In genomic region chr2:226030369-226031077, GRCh38 we compare ENCODE assay signal across 8 cellular contexts.
DNase-seq lines count a peak whose midpoint lies in the region; ATAC-seq and TF ChIP-seq lines count a peak whose summit lies in the region.

No MANE protein-coding gene starts in this region.

- no peak overlapping the region for H3K4ac ChIP-seq in trophoblast cell (ENCODE audit: low read depth, low read length)

- H3K18ac ChIP-seq in trophoblast cell (ENCODE audit: low read length): no peak overlapping the region

- no peak overlapping the region for H4K91ac ChIP-seq in trophoblast cell (ENCODE audit: low read depth, low read length)

- ATAC-seq in activated T-cell treated with anti-CD3 and anti-CD28 coated beads, Interleukin-2, amount 50 U/mL, for 4 hours: no peak
- ATAC-seq in GM21825 (IDR thresholded peaks at IDR 0.05; ENCODE audit: unreplicated experiment) (no peak), GM18861 (IDR thresholded peaks at IDR 0.05; ENCODE audit: unreplicated experiment) (no peak)

- no peaks in the 10 kb centered on the region for H3K9me3 Mint-ChIP-seq in activated T-cell treated with anti-CD3 and anti-CD28 coated beads, Interleukin-2, amount 50 U/mL, for 4 hours

- H3K14ac ChIP-seq in trophoblast cell (ENCODE audit: low read length): no peak overlapping the region

- H3K27ac ChIP-seq in trophoblast cell (ENCODE audit: low read depth, low read length): peak overlapping the region; percentile 29

- H3K9me3 ChIP-seq in trophoblast cell (ENCODE audit: insufficient read depth, low read depth, low read length): no peaks in the 10 kb centered on the region

- H3K79me1 ChIP-seq in trophoblast cell (ENCODE audit: low read length): no peaks in the 10 kb centered on the region

- no peaks in the 10 kb centered on the region for H3K4me1 ChIP-seq in trophoblast cell (ENCODE audit: control insufficient read depth in 1 of 2, insufficient read depth in 2 of 2, low read length in 2 of 2)

- H4K8ac ChIP-seq in trophoblast cell (ENCODE audit: low read depth, low read length): peak overlapping the region; percentile 40

- no peaks in the 10 kb centered on the region for H3K79me2 ChIP-seq in trophoblast cell (ENCODE audit: control insufficient read depth, insufficient read depth, low read length, poor library complexity)

- no peak overlapping the region for H2BK5ac ChIP-seq in trophoblast cell (ENCODE audit: low read depth, low read length, poor library complexity)

- no peak overlapping the region for H2AFZ ChIP-seq in trophoblast cell (ENCODE audit: insufficient read depth, low read length, poor library complexity)

- peak overlapping the region; percentile 93 for H3K4me2 ChIP-seq in trophoblast cell (ENCODE audit: low read length)

- no CpG with 5 or more reads among the region's 14 CpGs for WGBS in trophoblast cell (ENCODE audit: extremely low coverage, insufficient coverage, insufficient read length)

- no peaks in the 10 kb centered on the region for H3K36me3 Mint-ChIP-seq in activated T-cell treated with anti-CD3 and anti-CD28 coated beads, Interleukin-2, amount 50 U/mL, for 4 hours (ENCODE audit: insufficient read depth)

- peak overlapping the region; percentile 69 for H3K4me3 Mint-ChIP-seq in activated T-cell treated with anti-CD3 and anti-CD28 coated beads, Interleukin-2, amount 50 U/mL, for 4 hours

- H3K4me1 Mint-ChIP-seq in activated T-cell treated with anti-CD3 and anti-CD28 coated beads, Interleukin-2, amount 50 U/mL, for 4 hours (ENCODE audit: low read depth): peaks cover 16% of the 10 kb centered on the region

- no peaks in the 10 kb centered on the region for H3K27me3 ChIP-seq in trophoblast cell (ENCODE audit: insufficient read depth, low read length)

- no peak overlapping the region for H2BK12ac ChIP-seq in trophoblast cell (ENCODE audit: low read length)

- no peak overlapping the region for H2BK120ac ChIP-seq in trophoblast cell (ENCODE audit: insufficient read depth, low read length, poor library complexity)

- peaks cover 36% of the 10 kb centered on the region for H3K27me3 Mint-ChIP-seq in activated T-cell treated with anti-CD3 and anti-CD28 coated beads, Interleukin-2, amount 50 U/mL, for 4 hours (ENCODE audit: low read depth)

- H3K9ac ChIP-seq in trophoblast cell (ENCODE audit: low read length): no peak overlapping the region

- H3K23ac ChIP-seq in trophoblast cell (ENCODE audit: low read length): no peak overlapping the region

- H3K4me3 ChIP-seq in fibroblast of the aortic adventitia (ENCODE audit: low read depth, low read length) (peak overlapping the region; percentile 72), trophoblast cell (ENCODE audit: low read depth, low read length) (peak overlapping the region; percentile 70)

- H4K12ac ChIP-seq in trophoblast cell (ENCODE audit: low read depth, low read length): no peak overlapping the region

- no peak overlapping the region for H2AK5ac ChIP-seq in trophoblast cell (ENCODE audit: low read length)

- no peak for TF ChIP-seq CTCF in fibroblast of the aortic adventitia (IDR thresholded peaks at IDR 0.05; ENCODE audit: insufficient read depth, low read length)

- no peak for DNase-seq in activated T-cell treated with anti-CD3 and anti-CD28 coated beads, Interleukin-2, amount 50 U/mL, for 4 hours
- DNase-seq in activated T-cell treated with anti-CD3 and anti-CD28 coated beads, Interleukin-2, amount 50 U/mL, for 48 hours: no peak
- peak; percentile 94 for DNase-seq in SIG-M5 treated with dmso at 0.1 percent for 504 hours (lab: John Stamatoyannopoulos, UW; ENCODE audit: unreplicated experiment)
- no peak for DNase-seq in fibroblast of the aortic adventitia (ENCODE audit: low read depth)
- DNase-seq in trophoblast cell: no peak
- no peak for DNase-seq in stimulated activated CD4-positive, alpha-beta T cell treated with anti-CD3 and anti-CD28 coated beads, Interleukin-4, amount 100 ng/mL, for 24 hours

- H3K36me3 ChIP-seq in trophoblast cell (ENCODE audit: control insufficient read depth in 1 of 2, insufficient read depth in 2 of 2, low read length in 2 of 2): no peaks in the 10 kb centered on the region
